In genomic region chr3:171748341-171748918, GRCh38 we compare ENCODE assay signal across 18 cellular contexts.
DNase-seq lines count a peak whose midpoint lies in the region; ATAC-seq and TF ChIP-seq lines count a peak whose summit lies in the region.
"Had no signal": no experiment of that assay in that cellular context is flagged by ENCODE, and none has a peak within 500 bp of the region (broad histone marks: within the 10 kb centered on the region; RNA-seq: fewer than 3 reads in every experiment).

No MANE protein-coding gene starts in this region.

- H3K27me3 ChIP-seq in GM23338 (ENCODE audit: insufficient read depth) (no peaks in the 10 kb centered on the region), adipocyte (replicated peaks; ENCODE audit: control insufficient read depth, insufficient read depth, low read length) (no peaks in the 10 kb centered on the region), fibroblast of lung (ENCODE audit: control insufficient read depth, insufficient read depth, low read length) (no peaks in the 10 kb centered on the region), neural progenitor cell (no peaks in the 10 kb centered on the region)
- H3K27me3 ChIP-seq: gastrocnemius medialis, neutrophil, sigmoid colon, SJCRH30 had no signal

- ATAC-seq in GM23338 (no peak), HG02642 (IDR thresholded peaks at IDR 0.05; ENCODE audit: poor library complexity, unreplicated experiment) (no peak), HG02840 (IDR thresholded peaks at IDR 0.05; ENCODE audit: low FRiP score, unreplicated experiment) (no peak)
- ATAC-seq: effector memory CD8-positive, alpha-beta T cell; GM12878 had no signal

- no peak overlapping the region for H2AFZ ChIP-seq in GM23338
- H2AFZ ChIP-seq in fibroblast of lung (ENCODE audit: low read length), result no peak overlapping the region
- no peak overlapping the region for H2AFZ ChIP-seq in neural progenitor cell (replicated peaks)

- H3K27ac Mint-ChIP-seq in GM23338 (peak overlapping the region; percentile 62), neural progenitor cell (peak overlapping the region; percentile 4)
- H3K27ac Mint-ChIP-seq: effector memory CD8-positive, alpha-beta T cell had no signal

- H3K9me2 ChIP-seq in GM23338 (ENCODE audit: insufficient read depth), result no peaks in the 10 kb centered on the region

- H4K20me1 ChIP-seq in GM23338 (replicated peaks; ENCODE audit: insufficient read depth), result no peaks in the 10 kb centered on the region
- no peaks in the 10 kb centered on the region for H4K20me1 ChIP-seq in fibroblast of lung (ENCODE audit: control insufficient read depth, extremely low read depth, insufficient read depth, low read length)
- no peaks in the 10 kb centered on the region for H4K20me1 ChIP-seq in neural progenitor cell (ENCODE audit: low read depth)

- H3K4me3 ChIP-seq in GM23338 (no peak overlapping the region), adipocyte (ENCODE audit: low read length) (no peak overlapping the region), fibroblast of lung (replicated peaks in 1 of 4; ENCODE audit: control extremely low read depth in 1 of 4, insufficient read depth in 1 of 4, low read depth in 3 of 4, low read length in 4 of 4) (no peak overlapping the region), neural progenitor cell (no peak overlapping the region)
- H3K4me3 ChIP-seq: gastrocnemius medialis, GM12878, sigmoid colon, SJCRH30 had no signal

- no peak overlapping the region; the same call in 1 of the 2 replicates for H3K4me2 ChIP-seq in GM23338
- H3K4me2 ChIP-seq in fibroblast of lung (ENCODE audit: extremely low read depth, insufficient read depth, low read length), result no peak overlapping the region
- H3K4me2 ChIP-seq in neural progenitor cell, result no peak overlapping the region

- H3K36me3 ChIP-seq in GM23338 (ENCODE audit: insufficient read depth) (no peaks in the 10 kb centered on the region), adipocyte (ENCODE audit: control insufficient read depth, insufficient read depth, low read length, severe bottlenecking) (no peaks in the 10 kb centered on the region), fibroblast of lung (ENCODE audit: control insufficient read depth, insufficient read depth, low read length) (no peaks in the 10 kb centered on the region), neural progenitor cell (no peaks in the 10 kb centered on the region)
- H3K36me3 ChIP-seq: gastrocnemius medialis, neutrophil, sigmoid colon, SJCRH30 had no signal

- H3K4me3 Mint-ChIP-seq in GM23338 (no peak overlapping the region), neural progenitor cell (no peak overlapping the region)
- H3K4me3 Mint-ChIP-seq: effector memory CD8-positive, alpha-beta T cell had no signal

- peaks cover 26% of the 10 kb centered on the region for H3K9me3 Mint-ChIP-seq in GM23338
- peaks cover 8% of the 10 kb centered on the region for H3K9me3 Mint-ChIP-seq in neural progenitor cell
- H3K9me3 Mint-ChIP-seq: effector memory CD8-positive, alpha-beta T cell had no signal

- H3K79me2 ChIP-seq in GM23338 (replicated peaks; ENCODE audit: insufficient read depth) (no peaks in the 10 kb centered on the region), fibroblast of lung (ENCODE audit: control insufficient read depth, insufficient read depth, low read length) (no peaks in the 10 kb centered on the region), neural progenitor cell (ENCODE audit: low read depth) (no peaks in the 10 kb centered on the region)

- H3K9ac ChIP-seq in adipocyte (ENCODE audit: low read length) (no peak overlapping the region), fibroblast of lung (ENCODE audit: insufficient read depth, low read length) (no peak overlapping the region), neural progenitor cell (no peak overlapping the region)

- TF ChIP-seq CTCF in GM23338 (conservative IDR thresholded peaks at IDR 0.05; ENCODE audit: low read depth in 2 of 2) (no peak), fibroblast of lung (conservative IDR thresholded peaks at IDR 0.05 in 1 of 2, IDR thresholded peaks at IDR 0.05 in 1 of 2; ENCODE audit: low read depth in 1 of 2, low read length in 2 of 2) (no peak), neural progenitor cell (IDR thresholded peaks at IDR 0.05) (no peak)

- H3K4me1 ChIP-seq in GM23338 (ENCODE audit: insufficient read depth), result peaks cover 14% of the 10 kb centered on the region; the same call in 1 of the 2 replicates
- peaks cover 29% of the 10 kb centered on the region for H3K4me1 ChIP-seq in adipocyte (ENCODE audit: control insufficient read depth, insufficient read depth, low read length)
- no peaks in the 10 kb centered on the region for H3K4me1 ChIP-seq in fibroblast of lung (ENCODE audit: control insufficient read depth, extremely low read depth, insufficient read depth, low read length)
- H3K4me1 ChIP-seq in neural progenitor cell, result no peaks in the 10 kb centered on the region
- H3K4me1 ChIP-seq: SJCRH30 had no signal

- DNase-seq in GM23338 (ENCODE audit: low spot score), result peak; percentile 30
- peak; percentile 75 for DNase-seq in adipocyte (ENCODE audit: low read depth)
- peak; percentile 28 to 70 for DNase-seq in fibroblast of lung (ENCODE audit: low read depth in 2 of 2)
- no peak for DNase-seq in neural progenitor cell (ENCODE audit: low spot score)
- DNase-seq in NCI-H1105 (lab: John Stamatoyannopoulos, UW), result no peak
- DNase-seq in NCI-H1436 treated with DMSO at 0.1 percent for 48 hours (lab: John Stamatoyannopoulos, UW), result no peak
- DNase-seq: activated gamma-delta T cell treated with Interleukin-2 at 50 U/mL for 16 hours; effector memory CD8-positive, alpha-beta T cell; gastrocnemius medialis; midbrain; NCI-H1694 treated with DMSO at 0.1 percent for 48 hours; sigmoid colon; SJCRH30; T-helper 9 cell had no signal

- H3K9me3 ChIP-seq in adipocyte (ENCODE audit: control insufficient read depth, low read length) (no peaks in the 10 kb centered on the region), fibroblast of lung (ENCODE audit: control insufficient read depth, insufficient read depth, low read depth, low read length) (no peaks in the 10 kb centered on the region), neural progenitor cell (ENCODE audit: low read depth) (no peaks in the 10 kb centered on the region)
- H3K9me3 ChIP-seq: gastrocnemius medialis, neutrophil, sigmoid colon had no signal

- H3K36me3 Mint-ChIP-seq in GM23338 (ENCODE audit: low read depth) (peaks cover 17% of the 10 kb centered on the region), neural progenitor cell (peaks cover 2% of the 10 kb centered on the region)

- H3K27ac ChIP-seq in GM23338 (ENCODE audit: low read depth) (no peak overlapping the region), fibroblast of lung (ENCODE audit: insufficient read depth, low read length) (no peak overlapping the region), neural progenitor cell (no peak overlapping the region)
- H3K27ac ChIP-seq: gastrocnemius medialis, neutrophil, sigmoid colon, SJCRH30 had no signal

- peaks cover 2% of the 10 kb centered on the region for H3K27me3 Mint-ChIP-seq in GM23338 (ENCODE audit: insufficient read depth, low read depth, poor library complexity)
- peaks cover 4% of the 10 kb centered on the region for H3K27me3 Mint-ChIP-seq in neural progenitor cell (ENCODE audit: insufficient read depth, low read depth)

- H3K4me1 Mint-ChIP-seq in GM23338, result peaks cover 30% of the 10 kb centered on the region
- peaks cover 24% of the 10 kb centered on the region for H3K4me1 Mint-ChIP-seq in neural progenitor cell

- H3F3A ChIP-seq in GM23338 (replicated peaks; ENCODE audit: low read depth) (no peaks in the 10 kb centered on the region), neural progenitor cell (ENCODE audit: low read depth) (no peaks in the 10 kb centered on the region)

TF ChIP-seq in GM23338, 12 proteins besides CTCF, POLR2A, EP300 and RAD21:
- TF ChIP-seq EZH2phosphoT487 (IDR thresholded peaks at IDR 0.05; ENCODE audit: unreplicated experiment) (no peak), POLR2AphosphoS5 (IDR thresholded peaks at IDR 0.05; ENCODE audit: low read depth) (no peak)

Comparison
In these comparisons a context has a peak if more than half of its experiments do, and no peak if none do; other contexts are left out.
1. DNase-seq: peak in GM23338 (single experiment), adipocyte (single experiment) and fibroblast of lung (2 of 2); none in neural progenitor cell (single experiment), NCI-H1105 (single experiment) and NCI-H1436 treated with DMSO at 0.1 percent for 48 hours (single experiment).